8 cellular contexts compared by ENCODE assay signal in the genomic region with DNA sequence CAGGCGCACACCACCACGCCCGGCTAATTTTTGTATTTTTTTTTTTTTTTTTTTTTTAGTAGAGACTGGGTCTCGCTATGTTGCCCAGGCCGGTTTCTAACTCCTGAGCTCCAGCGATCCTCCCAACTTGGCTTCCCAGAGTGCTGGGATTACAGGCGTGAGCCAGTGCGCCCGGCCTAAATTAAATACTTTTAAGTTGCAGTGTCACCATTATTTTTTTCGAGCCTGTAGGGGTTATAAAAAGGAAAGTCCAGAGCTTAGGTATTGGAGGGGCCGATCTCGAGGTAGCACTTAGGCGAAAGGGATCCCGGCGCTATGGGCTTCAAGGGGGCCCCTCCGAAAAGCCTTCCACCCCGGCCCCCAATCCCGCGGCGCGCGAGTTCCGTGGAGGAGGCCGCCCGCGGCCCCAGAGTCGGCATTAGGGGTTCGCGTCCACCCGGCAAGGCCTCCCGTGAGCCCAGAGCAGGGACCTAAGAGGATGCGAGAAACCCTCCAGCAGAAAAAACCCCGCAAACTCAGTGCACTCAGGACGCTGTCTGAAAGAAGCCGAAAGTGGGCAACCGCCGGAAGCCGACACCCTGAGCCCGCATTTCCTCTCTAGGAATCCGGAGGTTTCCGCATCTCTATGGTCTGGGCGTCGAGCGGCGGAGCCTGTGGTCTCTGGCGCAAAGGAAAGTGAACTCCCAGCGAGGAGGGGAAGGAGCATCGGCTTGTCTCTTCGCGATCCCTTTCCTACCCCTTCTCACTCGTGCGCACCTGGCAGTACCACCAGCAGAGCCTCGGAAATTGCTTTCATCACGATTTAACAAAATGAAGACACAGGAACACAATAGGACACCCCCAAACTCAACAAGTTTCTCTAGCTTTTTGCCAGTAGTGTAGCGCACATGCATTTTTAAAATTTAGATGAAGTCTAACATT. TPM values are rescaled to one million over a fixed set of nuclear protein-coding genes. Genes with fewer than 3 reads are reported as not detected.
A peak's percentile ranks its signal among the peaks of the same experiment; 100 is the strongest.
DNase-seq lines count a peak whose midpoint lies in the region; TF ChIP-seq lines count a peak whose summit lies in the region.

No MANE protein-coding gene starts in this region.

- no peak overlapping the region for H2BK12ac ChIP-seq in H9 (ENCODE audit: insufficient read length, low read depth, low read length)

- peak overlapping the region; percentile 71 for H3K18ac ChIP-seq in H9 (ENCODE audit: insufficient read length, low read depth, low read length)

- no peak overlapping the region for H2BK15ac ChIP-seq in H9 (ENCODE audit: low read depth, low read length)

- H3K9me3 ChIP-seq in H9 (ENCODE audit: control insufficient read depth, low read depth, low read length) (no peaks in the 10 kb centered on the region), MM.1S (replicated peaks; ENCODE audit: insufficient read depth, low read length) (no peaks in the 10 kb centered on the region), SJSA1 (replicated peaks) (no peaks in the 10 kb centered on the region)

- intact Hi-C loops in activated naive CD4-positive, alpha-beta T cell treated with anti-CD3 and anti-CD28 coated beads for 36 hours (cut with micrococcal nuclease) = loop anchor here (1.0 to 5.0 kb wide), 13 partner anchors 14 to 1344 kb away; partner anchors contain the start of genes GNA13 and RGS9

- H3K9me2 ChIP-seq in MM.1S (replicated peaks; ENCODE audit: insufficient read depth, low read length) = no peaks in the 10 kb centered on the region

- H4K20me1 ChIP-seq in H9 (ENCODE audit: control insufficient read depth, insufficient read depth, insufficient read length) (no peaks in the 10 kb centered on the region), MM.1S (ENCODE audit: insufficient read depth, low read length) (no peaks in the 10 kb centered on the region)

- no CpG with 5 or more reads among the region's 55 CpGs for WGBS in H9 (ENCODE audit: extremely low coverage, insufficient read length, low lambda C conversion rate)

- peak; percentile 92 for DNase-seq in EL
- peak; percentile 96 for DNase-seq in H9
- DNase-seq in MM.1S = peak; percentile 92
- peak; percentile 94 to 98 for DNase-seq in SJSA1 (ENCODE audit: low read depth in 1 of 2, low spot score in 2 of 2)
- peak; percentile 90 for DNase-seq in activated naive CD4-positive, alpha-beta T cell treated with anti-CD3 and anti-CD28 coated beads for 36 hours
- peak; percentile 87 for DNase-seq in germinal center (ENCODE audit: low spot score)
- DNase-seq in non-pigmented ciliary epithelial cell (ENCODE audit: low read depth) = peak; percentile 43
- peak in 47 of 49 donors; percentile 21 to 83 (median 65) for DNase-seq in substantia nigra (lab: John Stamatoyannopoulos, UW)

- peak overlapping the region; percentile 79 for H3K4me3 Mint-ChIP-seq in H9
- peak overlapping the region; percentile 78 for H3K4me3 Mint-ChIP-seq in activated naive CD4-positive, alpha-beta T cell treated with anti-CD3 and anti-CD28 coated beads for 36 hours

- TF ChIP-seq CTCF in H9 (conservative IDR thresholded peaks at IDR 0.05) = no peak
- TF ChIP-seq CTCF in MM.1S (IDR thresholded peaks at IDR 0.05; ENCODE audit: low read length) = no peak

- no peak overlapping the region for H3K23ac ChIP-seq in H9 (ENCODE audit: insufficient read length, low read depth, low read length)

- peaks cover 27% of the 10 kb centered on the region for H3F3A ChIP-seq in MM.1S (ENCODE audit: insufficient read depth, low read length)

- no peak overlapping the region for H2BK120ac ChIP-seq in H9 (ENCODE audit: low read depth, low read length, poor library complexity, severe bottlenecking)

- no peak overlapping the region; the same call in 1 of the 2 replicates for H3K4ac ChIP-seq in H9 (ENCODE audit: low read depth, low read length)

- H3K27ac ChIP-seq in H9 (ENCODE audit: insufficient read length, low read depth, low read length) (no peak overlapping the region), MM.1S (ENCODE audit: low read length) (peak overlapping the region; percentile 90), SJSA1 (peak overlapping the region; percentile 91), substantia nigra (ENCODE audit: low read depth, low read length, poor library complexity, severe bottlenecking) (peak overlapping the region; percentile 84)

- H3K9ac ChIP-seq in H9 (ENCODE audit: extremely low read depth, insufficient read length, low read length) = peak overlapping the region; percentile 82
- H3K9ac ChIP-seq in MM.1S (ENCODE audit: low read length) = peak overlapping the region; percentile 86

- peak overlapping the region; percentile 77 to 97 (median 85) for H3K27ac Mint-ChIP-seq in H9
- H3K27ac Mint-ChIP-seq in activated naive CD4-positive, alpha-beta T cell treated with anti-CD3 and anti-CD28 coated beads for 36 hours = peak overlapping the region; percentile 91

- no peak overlapping the region for H4K91ac ChIP-seq in H9 (ENCODE audit: insufficient read length, low read depth, low read length)

- H3K4me2 ChIP-seq in H9 (ENCODE audit: insufficient read depth, insufficient read length, low read length) (peak overlapping the region; percentile 82), MM.1S (ENCODE audit: low read depth, low read length) (peak overlapping the region; percentile 74)

- H2AK5ac ChIP-seq in H9 (ENCODE audit: insufficient read length, low read length) = no peak overlapping the region

- H2AFZ ChIP-seq in H9 (ENCODE audit: low read length) (peak overlapping the region; percentile 100), MM.1S (ENCODE audit: low read length) (peak overlapping the region; percentile 71)

- peaks cover 13% of the 10 kb centered on the region for H3K27me3 Mint-ChIP-seq in H9 (ENCODE audit: low read depth)
- H3K27me3 Mint-ChIP-seq in activated naive CD4-positive, alpha-beta T cell treated with anti-CD3 and anti-CD28 coated beads for 36 hours (ENCODE audit: low read depth) = peaks cover 5% of the 10 kb centered on the region

- H3K4me1 Mint-ChIP-seq in H9 = peaks cover 4 to 5% of the 10 kb centered on the region in 2 experiments
- H3K4me1 Mint-ChIP-seq in activated naive CD4-positive, alpha-beta T cell treated with anti-CD3 and anti-CD28 coated beads for 36 hours (ENCODE audit: low read depth) = peaks cover 25% of the 10 kb centered on the region

- H3K14ac ChIP-seq in H9 (ENCODE audit: insufficient read depth, low read length) = peak overlapping the region; percentile 78; the same call in 1 of the 2 replicates

- H2BK5ac ChIP-seq in H9 (ENCODE audit: insufficient read length, low read length) = no peak overlapping the region

- no peak overlapping the region for H4K8ac ChIP-seq in H9 (replicated peaks; ENCODE audit: insufficient read length, low read depth, low read length)

- CTCF ChIA-PET in activated naive CD4-positive, alpha-beta T cell treated with anti-CD3 and anti-CD28 coated beads for 36 hours (lab: Charles Lee) = interaction anchor here (1.0 to 1.1 kb wide), 2 partner anchors 20 to 137 kb away, joined by 3 to 6 read pairs; no protein-coding TSS in a partner anchor

- no peak overlapping the region for H3T11ph ChIP-seq in H9 (ENCODE audit: low read length)

- H4K5ac ChIP-seq in H9 (ENCODE audit: insufficient read length, low read depth, low read length) = no peak overlapping the region

- no peak overlapping the region for H3K56ac ChIP-seq in H9 (ENCODE audit: insufficient read length, low read depth, low read length)

- no peaks in the 10 kb centered on the region; a peak in 1 of 5 replicates for H3K9me3 Mint-ChIP-seq in H9
- H3K9me3 Mint-ChIP-seq in activated naive CD4-positive, alpha-beta T cell treated with anti-CD3 and anti-CD28 coated beads for 36 hours = no peaks in the 10 kb centered on the region

- H3K36me3 Mint-ChIP-seq in H9 (ENCODE audit: insufficient read depth in 1 of 3, low read depth in 3 of 3) = no peaks in the 10 kb centered on the region
- H3K36me3 Mint-ChIP-seq in activated naive CD4-positive, alpha-beta T cell treated with anti-CD3 and anti-CD28 coated beads for 36 hours (ENCODE audit: low read depth) = no peaks in the 10 kb centered on the region

- peak overlapping the region; percentile 65 for H3K4me3 ChIP-seq in MM.1S (ENCODE audit: low read length)
- H3K4me3 ChIP-seq in SJSA1 = peak overlapping the region; percentile 54

- H2BK20ac ChIP-seq in H9 (ENCODE audit: low read depth, low read length, poor library complexity, severe bottlenecking) = no peak overlapping the region

- no peaks in the 10 kb centered on the region for H3K4me1 ChIP-seq in H9 (ENCODE audit: insufficient read depth, low read length)
- peaks cover 27% of the 10 kb centered on the region for H3K4me1 ChIP-seq in MM.1S (ENCODE audit: low read length)
- peaks cover 23% of the 10 kb centered on the region for H3K4me1 ChIP-seq in SJSA1 (replicated peaks)

- no peaks in the 10 kb centered on the region for H3K79me1 ChIP-seq in H9 (ENCODE audit: insufficient read depth, low read depth, low read length, poor library complexity, severe bottlenecking)

- H3K79me2 ChIP-seq in H9 (ENCODE audit: insufficient read depth, low read length) (no peaks in the 10 kb centered on the region), MM.1S (ENCODE audit: low read length) (no peaks in the 10 kb centered on the region)

- H3K27me3 ChIP-seq in H9 (ENCODE audit: insufficient read depth, low read length) (no peaks in the 10 kb centered on the region; the same call in 1 of the 2 replicates), MM.1S (replicated peaks; ENCODE audit: insufficient read depth, low read length) (no peaks in the 10 kb centered on the region), SJSA1 (replicated peaks) (no peaks in the 10 kb centered on the region)

- H3K36me3 ChIP-seq in MM.1S (replicated peaks; ENCODE audit: insufficient read depth, low read length) = no peaks in the 10 kb centered on the region
- H3K36me3 ChIP-seq in SJSA1 = no peaks in the 10 kb centered on the region

- peaks cover 3% of the 10 kb centered on the region for H3K23me2 ChIP-seq in H9 (ENCODE audit: insufficient read length, low read depth, low read length, poor library complexity, severe bottlenecking)

RNA-seq across cellular contexts. Expression of gene RGS9, which starts 14.1 kb away (rescaled TPM):
- total RNA-seq in H9 (2021) = 12.0 and 12.3 TPM in 2 replicates
- 9.2 and 11.2 TPM in 2 replicates for total RNA-seq in SJSA1 (2014; rRNA removed; shearing (Covaris generic))
- 1 to 10 TPM; 1.2 to 1.6 TPM for total RNA-seq in activated naive CD4-positive, alpha-beta T cell treated with anti-CD3 and anti-CD28 coated beads for 36 hours

Comparison
In these comparisons a context has a peak if more than half of its experiments do, and no peak if none do; other contexts are left out.
1. DNase-seq: peak in every context shown above with its lines; median percentile 96 in H9; 96 in SJSA1; 92 in EL; 92 in MM.1S; 90 in activated naive CD4-positive, alpha-beta T cell treated with anti-CD3 and anti-CD28 coated beads for 36 hours; 87 in germinal center; 65 in substantia nigra; 43 in non-pigmented ciliary epithelial cell.